Comparison of ENCODE assay signal across 20 cellular contexts in genomic region chr3:53809764-53810400, GRCh38. TPM values are rescaled to one million over a fixed set of nuclear protein-coding genes. Genes with fewer than 3 reads are reported as not detected.
DNase-seq lines count a peak whose midpoint lies in the region; ATAC-seq and TF ChIP-seq lines count a peak whose summit lies in the region.
"Had no signal": no experiment of that assay in that cellular context is flagged by ENCODE, and none has a peak within 500 bp of the region (broad histone marks: within the 10 kb centered on the region; RNA-seq: fewer than 3 reads in every experiment).

No MANE protein-coding gene starts in this region.

- intact Hi-C loops in activated CD4-positive, alpha-beta memory T cell treated with anti-CD3 and anti-CD28 coated beads for 36 hours (cut with micrococcal nuclease): no loop called here

- ATAC-seq in left lobe of liver (no peak), HG03460 (IDR thresholded peaks at IDR 0.05; ENCODE audit: unreplicated experiment) (no peak), GM18520 (IDR thresholded peaks at IDR 0.05; ENCODE audit: unreplicated experiment) (no peak)
- ATAC-seq: Panc1 had no signal

- no peak overlapping the region for H3K4me3 Mint-ChIP-seq in activated CD4-positive, alpha-beta memory T cell treated with anti-CD3 and anti-CD28 coated beads for 36 hours
- H3K4me3 Mint-ChIP-seq in activated CD4-positive, alpha-beta memory T cell treated with anti-CD3 and anti-CD28 coated beads, Interleukin-2, amount 10 ng/mL, durations not matched to agents 7 days and 5 days: no peak overlapping the region
- H3K4me3 Mint-ChIP-seq in type B pancreatic cell: no peak overlapping the region
- H3K4me3 Mint-ChIP-seq: CD4-positive, alpha-beta T cell had no signal

- no peak for TF ChIP-seq CTCF in type B pancreatic cell (conservative IDR thresholded peaks at IDR 0.05)

- H3K36me3 Mint-ChIP-seq in activated CD4-positive, alpha-beta memory T cell treated with anti-CD3 and anti-CD28 coated beads for 36 hours: no peaks in the 10 kb centered on the region
- H3K36me3 Mint-ChIP-seq in activated CD4-positive, alpha-beta memory T cell treated with anti-CD3 and anti-CD28 coated beads, Interleukin-2, amount 10 ng/mL, durations not matched to agents 7 days and 5 days (ENCODE audit: low read depth): no peaks in the 10 kb centered on the region
- H3K36me3 Mint-ChIP-seq in type B pancreatic cell: no peaks in the 10 kb centered on the region

- H3K27me3 Mint-ChIP-seq in activated CD4-positive, alpha-beta memory T cell treated with anti-CD3 and anti-CD28 coated beads for 36 hours: peaks cover 11% of the 10 kb centered on the region
- H3K27me3 Mint-ChIP-seq in activated CD4-positive, alpha-beta memory T cell treated with anti-CD3 and anti-CD28 coated beads, Interleukin-2, amount 10 ng/mL, durations not matched to agents 7 days and 5 days: peaks cover 6% of the 10 kb centered on the region
- no peaks in the 10 kb centered on the region for H3K27me3 Mint-ChIP-seq in type B pancreatic cell

- POLR2A ChIA-PET in activated CD4-positive, alpha-beta memory T cell treated with anti-CD3 and anti-CD28 coated beads for 36 hours (lab: Charles Lee): no interaction called here
- POLR2A ChIA-PET in activated CD4-positive, alpha-beta memory T cell treated with anti-CD3 and anti-CD28 coated beads, Interleukin-2, amount 10 ng/mL, durations not matched to agents 7 days and 5 days (lab: Charles Lee): no interaction called here

- DNase-seq in activated CD4-positive, alpha-beta memory T cell treated with anti-CD3 and anti-CD28 coated beads for 36 hours: peak; percentile 4
- DNase-seq in activated CD4-positive, alpha-beta memory T cell treated with anti-CD3 and anti-CD28 coated beads, Interleukin-2, amount 10 ng/mL, durations not matched to agents 7 days and 5 days: no peak
- DNase-seq in left lobe of liver (ENCODE audit: low spot score) (peak; percentile 32), occipital lobe (lab: John Stamatoyannopoulos, UW) (peak; percentile 25), type B pancreatic cell (ENCODE audit: extremely low spot score, unreplicated experiment) (peak; percentile 59), NCI-H226 (no peak)
- DNase-seq: ACHN; CD4-positive, alpha-beta T cell; COR-L47; DMS79; MV-4-11; NCI-H1105 treated with DMSO at 0.1 percent for 48 hours; NCI-H2029 treated with DMSO at 0.1 percent for 48 hours; NCI-H345; NCI-H524; NCI-H82 had no signal

- CTCF ChIA-PET in activated CD4-positive, alpha-beta memory T cell treated with anti-CD3 and anti-CD28 coated beads for 36 hours (lab: Charles Lee): no interaction called here
- CTCF ChIA-PET in activated CD4-positive, alpha-beta memory T cell treated with anti-CD3 and anti-CD28 coated beads, Interleukin-2, amount 10 ng/mL, durations not matched to agents 7 days and 5 days (lab: Charles Lee): interaction anchor here (0.7 to 2.1 kb wide), 2 partner anchors 14 to 100 kb away, joined by 3 to 7 read pairs; no protein-coding TSS in a partner anchor

- H3K4me1 Mint-ChIP-seq in activated CD4-positive, alpha-beta memory T cell treated with anti-CD3 and anti-CD28 coated beads for 36 hours (ENCODE audit: low read depth): no peaks in the 10 kb centered on the region
- H3K4me1 Mint-ChIP-seq in activated CD4-positive, alpha-beta memory T cell treated with anti-CD3 and anti-CD28 coated beads, Interleukin-2, amount 10 ng/mL, durations not matched to agents 7 days and 5 days: no peaks in the 10 kb centered on the region
- peaks cover 17% of the 10 kb centered on the region for H3K4me1 Mint-ChIP-seq in type B pancreatic cell (ENCODE audit: unreplicated experiment)

- H3K27ac Mint-ChIP-seq in activated CD4-positive, alpha-beta memory T cell treated with anti-CD3 and anti-CD28 coated beads for 36 hours: no peak overlapping the region
- H3K27ac Mint-ChIP-seq in activated CD4-positive, alpha-beta memory T cell treated with anti-CD3 and anti-CD28 coated beads, Interleukin-2, amount 10 ng/mL, durations not matched to agents 7 days and 5 days: no peak overlapping the region
- no peak overlapping the region for H3K27ac Mint-ChIP-seq in type B pancreatic cell
- H3K27ac Mint-ChIP-seq: CD4-positive, alpha-beta T cell had no signal

- no peaks in the 10 kb centered on the region for H3K9me3 Mint-ChIP-seq in activated CD4-positive, alpha-beta memory T cell treated with anti-CD3 and anti-CD28 coated beads for 36 hours
- H3K9me3 Mint-ChIP-seq in activated CD4-positive, alpha-beta memory T cell treated with anti-CD3 and anti-CD28 coated beads, Interleukin-2, amount 10 ng/mL, durations not matched to agents 7 days and 5 days: no peaks in the 10 kb centered on the region
- H3K9me3 Mint-ChIP-seq in type B pancreatic cell: no peaks in the 10 kb centered on the region
- H3K9me3 Mint-ChIP-seq: CD4-positive, alpha-beta T cell had no signal

RNA-seq across cellular contexts. Expression of gene CHDH, which starts 36.3 kb away (rescaled TPM):
- total RNA-seq in activated CD4-positive, alpha-beta memory T cell treated with anti-CD3 and anti-CD28 coated beads for 36 hours: under 1 TPM; 0.41 to 0.59 TPM
- 1 to 10 TPM; 9.0 to 9.1 TPM for total RNA-seq in activated CD4-positive, alpha-beta memory T cell treated with anti-CD3 and anti-CD28 coated beads, Interleukin-2, amount 10 ng/mL, durations not matched to agents 7 days and 5 days
- total RNA-seq in left lobe of liver: 44.7 TPM
- 1.4 TPM for total RNA-seq in occipital lobe
- 8.0 and 9.6 TPM in 2 replicates for total RNA-seq in type B pancreatic cell (ENCODE audit: low replicate concordance)
- total RNA-seq: HT1080 had no signal

RNA-seq across cellular contexts. Expression of gene IL17RB, which starts 36.5 kb away (rescaled TPM):
- 1 to 10 TPM in 1 of 2 experiments, under 1 TPM in 1; 0.92 to 1.1 TPM for total RNA-seq in activated CD4-positive, alpha-beta memory T cell treated with anti-CD3 and anti-CD28 coated beads for 36 hours
- 10 to 100 TPM; 60.7 to 62.4 TPM for total RNA-seq in activated CD4-positive, alpha-beta memory T cell treated with anti-CD3 and anti-CD28 coated beads, Interleukin-2, amount 10 ng/mL, durations not matched to agents 7 days and 5 days
- total RNA-seq in left lobe of liver: 23.2 TPM
- 2.2 TPM for total RNA-seq in occipital lobe
- 10.5 and 10.8 TPM in 2 replicates for total RNA-seq in type B pancreatic cell (ENCODE audit: low replicate concordance)
- total RNA-seq: HT1080 had no signal

Comparison
In these comparisons a context has a peak if more than half of its experiments do, and no peak if none do; other contexts are left out.
1. DNase-seq: peak in activated CD4-positive, alpha-beta memory T cell treated with anti-CD3 and anti-CD28 coated beads for 36 hours (single experiment), left lobe of liver (single experiment), occipital lobe (single experiment) and type B pancreatic cell (single experiment); none in activated CD4-positive, alpha-beta memory T cell treated with anti-CD3 and anti-CD28 coated beads, Interleukin-2, amount 10 ng/mL, durations not matched to agents 7 days and 5 days (single experiment) and NCI-H226 (single experiment).